8 cellular contexts compared by ENCODE assay signal in genomic region chr6:3230275-3231212, GRCh38. TPM values are rescaled to one million over a fixed set of nuclear protein-coding genes. Genes with fewer than 3 reads are reported as not detected.
DNase-seq lines count a peak whose midpoint lies in the region; ATAC-seq and TF ChIP-seq lines count a peak whose summit lies in the region.

No MANE protein-coding gene starts in this region.

- no peak for ATAC-seq in central memory CD8-positive, alpha-beta T cell (replicated peaks; ENCODE audit: extremely low read depth, poor library complexity, severe bottlenecking)
- ATAC-seq in upper lobe of left lung (ENCODE audit: low FRiP score in 2 of 2) = no peak

- H3K4me3 Mint-ChIP-seq in central memory CD8-positive, alpha-beta T cell = peak overlapping the region; percentile 76
- no peak overlapping the region for H3K4me3 Mint-ChIP-seq in T-helper 2 cell treated with Interferon-gamma antibody and Interleukin-4, amounts not matched to agents 5 μg/mL and 100 μg/mL, for 36 hours

- no peak overlapping the region for H3K27ac Mint-ChIP-seq in central memory CD8-positive, alpha-beta T cell (ENCODE audit: low read depth)
- no peak overlapping the region for H3K27ac Mint-ChIP-seq in T-helper 2 cell treated with Interferon-gamma antibody and Interleukin-4, amounts not matched to agents 5 μg/mL and 100 μg/mL, for 36 hours

- peaks cover 9% of the 10 kb centered on the region for H3K36me3 Mint-ChIP-seq in central memory CD8-positive, alpha-beta T cell (ENCODE audit: insufficient read depth)
- H3K36me3 Mint-ChIP-seq in T-helper 2 cell treated with Interferon-gamma antibody and Interleukin-4, amounts not matched to agents 5 μg/mL and 100 μg/mL, for 36 hours (ENCODE audit: low read depth) = no peaks in the 10 kb centered on the region

- DNase-seq in EH (ENCODE audit: low read depth) = peak; percentile 66
- DNase-seq in NCI-H2227 treated with DMSO at 0.1 percent for 48 hours (lab: John Stamatoyannopoulos, UW) = peak; percentile 92
- no peak for DNase-seq in central memory CD8-positive, alpha-beta T cell (ENCODE audit: low spot score in 2 of 2)
- peak; percentile 87 for DNase-seq in medulla oblongata (ENCODE audit: extremely low spot score)
- no peak for DNase-seq in upper lobe of left lung
- no peak for DNase-seq in SW 1271 (lab: John Stamatoyannopoulos, UW)
- no peak for DNase-seq in T-helper 2 cell treated with Interferon-gamma antibody and Interleukin-4, amounts not matched to agents 5 μg/mL and 100 μg/mL, for 36 hours (ENCODE audit: low spot score)
- no peak for DNase-seq in activated naive CD4-positive, alpha-beta T cell (lab: John Stamatoyannopoulos, UW)

- no peaks in the 10 kb centered on the region for H3K9me3 ChIP-seq in upper lobe of left lung

- no peak overlapping the region for H3K27ac ChIP-seq in upper lobe of left lung

- H3K27me3 Mint-ChIP-seq in central memory CD8-positive, alpha-beta T cell = peaks cover 100% of the 10 kb centered on the region
- peaks cover 89% of the 10 kb centered on the region for H3K27me3 Mint-ChIP-seq in T-helper 2 cell treated with Interferon-gamma antibody and Interleukin-4, amounts not matched to agents 5 μg/mL and 100 μg/mL, for 36 hours (ENCODE audit: low read depth)

- TF ChIP-seq POLR2A in upper lobe of left lung (IDR thresholded peaks at IDR 0.05) = no peak

- peaks cover 57% of the 10 kb centered on the region for H3K4me1 Mint-ChIP-seq in central memory CD8-positive, alpha-beta T cell
- H3K4me1 Mint-ChIP-seq in T-helper 2 cell treated with Interferon-gamma antibody and Interleukin-4, amounts not matched to agents 5 μg/mL and 100 μg/mL, for 36 hours (ENCODE audit: low read depth) = peaks cover 30% of the 10 kb centered on the region

- no peak for TF ChIP-seq EP300 in upper lobe of left lung (IDR thresholded peaks at IDR 0.05)

- peaks cover 48 to 60% (median 52%) of the 10 kb centered on the region in 4 donors for H3K4me1 ChIP-seq in upper lobe of left lung

- peaks cover 12 to 63% (median 34%) of the 10 kb centered on the region in 4 donors for H3K27me3 ChIP-seq in upper lobe of left lung

- H3K4me3 ChIP-seq in upper lobe of left lung = peak overlapping the region in 3 of 4 donors; percentile 50 to 59 (median 57)

- no peaks in the 10 kb centered on the region for H3K9me3 Mint-ChIP-seq in central memory CD8-positive, alpha-beta T cell
- no peaks in the 10 kb centered on the region for H3K9me3 Mint-ChIP-seq in T-helper 2 cell treated with Interferon-gamma antibody and Interleukin-4, amounts not matched to agents 5 μg/mL and 100 μg/mL, for 36 hours

- TF ChIP-seq CTCF in upper lobe of left lung (IDR thresholded peaks at IDR 0.05) = no peak

- 17 to 18% methylated on average over 18 to 19 of the region's 19 CpGs for WGBS in upper lobe of left lung, 2 donors

- no peaks in the 10 kb centered on the region for H3K36me3 ChIP-seq in upper lobe of left lung

RNA-seq across cellular contexts. Expression of gene TUBB2B, which starts 3.1 kb away (rescaled TPM):
- 1 to 10 TPM in 4 of 6 donors, under 1 TPM in 1, not detected in 1; 0.67 to 4.1 (median 1.7) TPM for total RNA-seq in upper lobe of left lung

RNA-seq across cellular contexts. Expression of gene PSMG4, which starts 28.2 kb away (rescaled TPM):
- 10 to 100 TPM; 17.0 to 24.5 (median 22.9) TPM for total RNA-seq in upper lobe of left lung

Comparison
In these comparisons a context has a peak if more than half of its experiments do, and no peak if none do; other contexts are left out.
1. DNase-seq: peak in EH (single experiment), NCI-H2227 treated with DMSO at 0.1 percent for 48 hours (single experiment) and medulla oblongata (single experiment); none in central memory CD8-positive, alpha-beta T cell (0 of 2), upper lobe of left lung (0 of 2), SW 1271 (0 of 2), T-helper 2 cell treated with Interferon-gamma antibody and Interleukin-4, amounts not matched to agents 5 μg/mL and 100 μg/mL, for 36 hours (single experiment) and activated naive CD4-positive, alpha-beta T cell (0 of 4).